9 cellular contexts compared by ENCODE assay signal in genomic region chr9:115204827-115205506, GRCh38.
A peak's percentile ranks its signal among the peaks of the same experiment; 100 is the strongest.
DNase-seq lines count a peak whose midpoint lies in the region; ATAC-seq and TF ChIP-seq lines count a peak whose summit lies in the region.
"Had no signal": no experiment of that assay in that cellular context is flagged by ENCODE, and none has a peak within 500 bp of the region (broad histone marks: within the 10 kb centered on the region; RNA-seq: fewer than 3 reads in every experiment).

No MANE protein-coding gene starts in this region.

- TF ChIP-seq CTCF in GM10248 (IDR thresholded peaks at IDR 0.05; ENCODE audit: control extremely low read depth, extremely low read depth, low read depth, missing control alignments) (no peak), fibroblast of mammary gland (conservative IDR thresholded peaks at IDR 0.05; ENCODE audit: control insufficient read depth, insufficient read depth, low read depth, low read length) (no peak), body of pancreas (IDR thresholded peaks at IDR 0.05) (no peak)

- DNase-seq in GM10248 (ENCODE audit: extremely low spot score) (peak; percentile 20), HPDE6-E6E7 (ENCODE audit: extremely low spot score) (peak; percentile 69), fibroblast of mammary gland (ENCODE audit: low read depth) (peak; percentile 91), NK-92 (lab: John Stamatoyannopoulos, UW; ENCODE audit: unreplicated experiment) (no peak), NCI-H2227 treated with DMSO at 0.1 percent for 48 hours (lab: John Stamatoyannopoulos, UW) (no peak), body of pancreas (no peak), activated gamma-delta T cell (lab: John Stamatoyannopoulos, UW) (no peak)

- no peak for TF ChIP-seq POLR2A in body of pancreas (IDR thresholded peaks at IDR 0.05)

- POLR2A ChIA-PET in GM10248 (lab: Yijun Ruan, JAX) = no interaction called here

- no peaks in the 10 kb centered on the region for H3K36me3 ChIP-seq in body of pancreas (replicated peaks in 1 of 2; ENCODE audit: insufficient read depth in 1 of 2, low read depth in 2 of 2)
- H3K36me3 ChIP-seq: thoracic aorta had no signal

- no peaks in the 10 kb centered on the region for H3K4me1 ChIP-seq in body of pancreas

- H3K4me3 ChIP-seq in fibroblast of mammary gland (ENCODE audit: control insufficient read depth, low read depth, low read length) (no peak overlapping the region), body of pancreas (no peak overlapping the region)
- H3K4me3 ChIP-seq: thoracic aorta had no signal

- 19% methylated on average over 2 of the region's 2 CpGs for WGBS in body of pancreas, 2 donors

- peak; percentile 41 for ATAC-seq in GM21576 (IDR thresholded peaks at IDR 0.05; ENCODE audit: unreplicated experiment)
- ATAC-seq in body of pancreas = no peak

- CTCF ChIA-PET in GM10248 (lab: Yijun Ruan, JAX) = interaction anchor here (1.2 to 3.1 kb wide), 4 partner anchors 9 to 73 kb away, joined by 3 to 13 read pairs (median 6); no protein-coding TSS in a partner anchor

- no peaks in the 10 kb centered on the region for H3K27me3 ChIP-seq in body of pancreas

- intact Hi-C loops in body of pancreas (cut with DNase I) = no loop called here

- H3K9me3 ChIP-seq in body of pancreas = no peaks in the 10 kb centered on the region
- H3K9me3 ChIP-seq: thoracic aorta had no signal

- no peak overlapping the region for H3K27ac ChIP-seq in body of pancreas
- H3K27ac ChIP-seq: thoracic aorta had no signal

Comparison
In these comparisons a context has a peak if more than half of its experiments do, and no peak if none do; other contexts are left out.
1. DNase-seq: peak in GM10248 (single experiment), HPDE6-E6E7 (single experiment) and fibroblast of mammary gland (single experiment); none in NK-92 (single experiment), NCI-H2227 treated with DMSO at 0.1 percent for 48 hours (single experiment), body of pancreas (0 of 4) and activated gamma-delta T cell (single experiment).